ENCODE assay signal across 1 cellular context in genomic region chr1:108113496-108113895, GRCh38.
TF ChIP-seq lines count a peak whose summit lies in the region.

No MANE protein-coding gene starts in this region.

TF ChIP-seq in GM23338, 12 proteins besides CTCF, POLR2A, EP300 and RAD21 (continued from another document):
- TF ChIP-seq REST (IDR thresholded peaks at IDR 0.05; ENCODE audit: unreplicated experiment), result no peak
TF ChIP-seq in GM23338: peak in this region for 0.
